1 cellular context compared by ENCODE assay signal in genomic region chr17:65086465-65086864, GRCh38.
TF ChIP-seq lines count a peak whose summit lies in the region.

No MANE protein-coding gene starts in this region.

TF ChIP-seq in HepG2, 621 proteins besides CTCF, POLR2A, EP300 and RAD21:
- TF ChIP-seq PCBP1 (IDR thresholded peaks at IDR 0.05; ENCODE audit: borderline replicate concordance, low read depth, low read length) = 0 out of 2 replicates have a peak, but pooled peaks have one; percentile 40
- no peak for TF ChIP-seq ZBTB7A (CRISPR knock-in tag; IDR thresholded peaks at IDR 0.05)
- peak; percentile 96 for TF ChIP-seq HNRNPK (IDR thresholded peaks at IDR 0.05; ENCODE audit: low read depth, low read length, poor library complexity, severe bottlenecking)
- TF ChIP-seq ATAD3A (CRISPR knock-in tag; IDR thresholded peaks at IDR 0.05) = no peak
- TF ChIP-seq ZNF367 (CRISPR knock-in tag; IDR thresholded peaks at IDR 0.05; ENCODE audit: borderline replicate concordance) = no peak
- TF ChIP-seq PCBP2 (optimal IDR thresholded peaks at IDR 0.05; ENCODE audit: low read depth, low read length, poor library complexity, severe bottlenecking) = peak; percentile 94
- TF ChIP-seq, protein P1, sequence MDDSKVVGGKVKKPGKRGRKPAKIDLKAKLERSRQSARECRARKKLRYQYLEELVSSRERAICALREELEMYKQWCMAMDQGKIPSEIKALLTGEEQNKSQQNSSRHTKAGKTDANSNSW (CRISPR knock-in tag; IDR thresholded peaks at IDR 0.05; ENCODE audit: borderline replicate concordance) = no peak
- TF ChIP-seq ZNF776 (CRISPR knock-in tag; IDR thresholded peaks at IDR 0.05) = no peak
TF ChIP-seq in HepG2: peak in this region for 3.
